Comparison of ENCODE assay signal across 17 cellular contexts in the genomic region with DNA sequence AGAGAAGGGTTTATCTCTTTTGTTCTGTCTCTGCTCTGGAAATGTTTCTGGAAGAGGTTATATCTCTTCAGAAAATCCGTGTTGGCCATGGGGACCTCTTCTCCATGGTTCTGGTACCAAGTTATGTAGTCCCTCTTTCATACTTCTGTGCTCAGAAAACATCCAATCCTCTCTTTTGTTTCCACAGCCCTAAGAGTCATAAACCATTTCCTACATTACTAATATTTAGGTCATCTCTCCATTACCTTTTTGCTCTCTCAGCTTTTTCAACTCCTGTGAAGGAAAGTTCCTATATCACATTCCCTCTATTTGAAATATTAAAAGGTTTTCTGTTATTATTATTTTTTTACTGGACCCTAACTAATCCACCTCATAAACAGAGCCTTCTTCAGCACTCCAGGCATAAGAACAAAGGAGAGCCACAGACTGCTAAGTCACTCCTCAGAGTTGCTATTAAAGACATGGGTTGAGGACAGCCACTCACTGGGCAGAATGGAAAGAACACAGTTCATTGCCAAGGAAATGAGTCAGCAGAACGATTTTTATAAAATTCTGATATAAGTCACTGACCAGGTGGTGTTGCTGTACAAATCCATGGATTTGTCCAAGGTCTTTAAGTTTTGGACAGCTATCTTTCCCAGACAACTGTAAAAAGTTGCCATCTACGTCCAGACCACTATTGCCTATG.
DNase-seq lines count a peak whose midpoint lies in the region; ATAC-seq and TF ChIP-seq lines count a peak whose summit lies in the region.
"Had no signal": no experiment of that assay in that cellular context is flagged by ENCODE, and none has a peak within 500 bp of the region (broad histone marks: within the 10 kb centered on the region; RNA-seq: fewer than 3 reads in every experiment).

No MANE protein-coding gene starts in this region.

- no peak overlapping the region for H2BK5ac ChIP-seq in IMR-90 (ENCODE audit: low read depth, low read length, poor library complexity, severe bottlenecking)

- BruUV-seq in IMR-90 (replicated peaks; lab: Mats Ljungman, UMichigan) = no TSS peak

- H3K4me3 Mint-ChIP-seq in glutamatergic neuron (ENCODE audit: unreplicated experiment) = no peak overlapping the region
- H3K4me3 Mint-ChIP-seq: activated naive CD8-positive, alpha-beta T cell; stimulated activated naive CD8-positive, alpha-beta T cell treated with anti-CD3 and anti-CD28 coated beads, Interleukin-15, amount 100 ng/mL, for 72 hours had no signal

- no peak overlapping the region for H3K9ac ChIP-seq in IMR-90 (ENCODE audit: low read depth, low read length)

- no peak overlapping the region for H2BK120ac ChIP-seq in IMR-90 (ENCODE audit: low read depth, low read length)

- no peaks in the 10 kb centered on the region for H3K4me1 Mint-ChIP-seq in glutamatergic neuron (ENCODE audit: low read depth, unreplicated experiment)
- H3K4me1 Mint-ChIP-seq: stimulated activated naive CD8-positive, alpha-beta T cell treated with anti-CD3 and anti-CD28 coated beads, Interleukin-15, amount 100 ng/mL, for 72 hours had no signal

- POLR2A ChIA-PET in IMR-90 (lab: Charles Lee; ENCODE audit: unreplicated experiment) = no interaction called here

- no CpG with 5 or more reads among the region's 3 CpGs for WGBS in IMR-90 (ENCODE audit: extremely low coverage in 2 of 2, insufficient read length in 1 of 2), 2 experiments

- in situ Hi-C loops in IMR-90 (cut with MboI; ENCODE audit: low sequenced_read_pairs) = no loop called here

- no peak overlapping the region for H4K91ac ChIP-seq in IMR-90 (ENCODE audit: insufficient read depth, low read depth, low read length)

- no peaks in the 10 kb centered on the region for H3K4me1 ChIP-seq in IMR-90 (ENCODE audit: control insufficient read depth, insufficient read depth, low read length)
- H3K4me1 ChIP-seq: heart right ventricle had no signal

- intact Hi-C loops in IMR-90 (cut with micrococcal nuclease) = no loop called here

- H3K56ac ChIP-seq in IMR-90 (ENCODE audit: extremely low read depth, insufficient read depth, low read length) = no peak overlapping the region

- no peak overlapping the region for H4K5ac ChIP-seq in IMR-90 (ENCODE audit: low read depth, low read length)

- no peak overlapping the region for H2AFZ ChIP-seq in IMR-90 (replicated peaks; ENCODE audit: low read length, poor library complexity)

- no peak overlapping the region for H3K23ac ChIP-seq in IMR-90 (ENCODE audit: low read depth, low read length)

- H2BK15ac ChIP-seq in IMR-90 (ENCODE audit: low read depth, low read length) = no peak overlapping the region

- no peak overlapping the region for H2AK9ac ChIP-seq in IMR-90 (replicated peaks; ENCODE audit: low read depth, low read length, poor library complexity)

- no peak overlapping the region for H3K4me3 ChIP-seq in IMR-90 (ENCODE audit: insufficient read depth, low read depth, low read length)
- H3K4me3 ChIP-seq: heart right ventricle, MG63 had no signal

- no peak overlapping the region for H3K4ac ChIP-seq in IMR-90 (ENCODE audit: low read depth, low read length)

- TF ChIP-seq RAD21 in IMR-90 (IDR thresholded peaks at IDR 0.05; ENCODE audit: low read length) = no peak

- H4K8ac ChIP-seq in IMR-90 (ENCODE audit: low read depth in 2 of 2, low read length in 2 of 2) = no peak overlapping the region

- no peak for TF ChIP-seq POLR2A in IMR-90 (IDR thresholded peaks at IDR 0.05; ENCODE audit: low read depth, low read length)

- no peaks in the 10 kb centered on the region for H3K9me3 Mint-ChIP-seq in glutamatergic neuron (ENCODE audit: unreplicated experiment)

- ATAC-seq in IMR-90 (ENCODE audit: low read depth) = no peak
- ATAC-seq: heart right ventricle; stimulated activated naive CD8-positive, alpha-beta T cell treated with anti-CD3 and anti-CD28 coated beads, Interleukin-15, amount 100 ng/mL, for 72 hours had no signal

- H3K9me3 ChIP-seq in IMR-90 (ENCODE audit: control insufficient read depth, insufficient read depth, low read length) = no peaks in the 10 kb centered on the region
- H3K9me3 ChIP-seq: heart right ventricle, MG63 had no signal

- no peaks in the 10 kb centered on the region for H4K20me1 ChIP-seq in IMR-90 (ENCODE audit: insufficient read depth, low read length)

- dilution Hi-C loops in IMR-90 (cut with HindIII; ENCODE audit: low sequenced_read_pairs, unreplicated experiment) = no loop called here

- H3K36me3 ChIP-seq in IMR-90 (ENCODE audit: control insufficient read depth, insufficient read depth, low read length) = no peaks in the 10 kb centered on the region
- H3K36me3 ChIP-seq: heart right ventricle, MG63 had no signal

- no peak overlapping the region for H2BK20ac ChIP-seq in IMR-90 (ENCODE audit: low read depth, low read length)

- no peaks in the 10 kb centered on the region for H3K36me3 Mint-ChIP-seq in glutamatergic neuron (ENCODE audit: unreplicated experiment)
- H3K36me3 Mint-ChIP-seq: activated naive CD8-positive, alpha-beta T cell had no signal

- no peak overlapping the region for H3K27ac ChIP-seq in IMR-90 (ENCODE audit: insufficient read depth, low read length)
- H3K27ac ChIP-seq: heart right ventricle had no signal

- no peak overlapping the region for H3K4me2 ChIP-seq in IMR-90 (ENCODE audit: low read depth, low read length)

- H2AK5ac ChIP-seq in IMR-90 (ENCODE audit: low read depth, low read length) = no peak overlapping the region

- no peak overlapping the region for H3K18ac ChIP-seq in IMR-90 (ENCODE audit: low read depth, low read length)

- H3K9me1 ChIP-seq in IMR-90 (ENCODE audit: insufficient read depth, low read length) = no peaks in the 10 kb centered on the region

- DNase-seq in IMR-90 (peak; percentile 3), astrocyte of the hippocampus (ENCODE audit: low read depth, low spot score) (peak; percentile 61), fibroblast of peridontal ligament (ENCODE audit: extremely low read depth) (peak; percentile 42), stromal cell of bone marrow (ENCODE audit: low read depth) (peak; percentile 42), glutamatergic neuron (no peak)
- DNase-seq in stimulated activated CD4-positive, alpha-beta T cell treated with anti-CD3 and anti-CD28 coated beads, Interleukin-12 subunit alpha, Interleukin-12 subunit beta, amount 100 ng/mL, for 4 hours = no peak
- DNase-seq in stimulated activated CD4-positive, alpha-beta T cell treated with anti-CD3 and anti-CD28 coated beads, Interleukin-4, amount 100 ng/mL, for 24 hours = no peak
- DNase-seq: erythroblast; heart right ventricle; MG63; NCI-H146; NCI-H2171; NCI-H526 treated with DMSO at 0.1 percent for 48 hours; stimulated activated CD4-positive, alpha-beta T cell treated with anti-CD3 and anti-CD28 coated beads, Interleukin-4, amount 100 ng/mL, for 4 hours; stimulated activated naive CD8-positive, alpha-beta T cell treated with anti-CD3 and anti-CD28 coated beads, Interleukin-15, amount 100 ng/mL, for 72 hours; trophoblast cell had no signal

- no peak for TF ChIP-seq CTCF in IMR-90 (conservative IDR thresholded peaks at IDR 0.05; ENCODE audit: low read depth, low read length)
- TF ChIP-seq CTCF in glutamatergic neuron (IDR thresholded peaks at IDR 0.05; ENCODE audit: partially characterized antibody, unreplicated experiment) = no peak

- H3K27me3 ChIP-seq in IMR-90 (ENCODE audit: control insufficient read depth, insufficient read depth, low read length) = no peaks in the 10 kb centered on the region
- H3K27me3 ChIP-seq: MG63 had no signal

- no peak overlapping the region for H3K14ac ChIP-seq in IMR-90 (replicated peaks; ENCODE audit: low read depth, low read length)

- no peaks in the 10 kb centered on the region for H3K79me1 ChIP-seq in IMR-90 (ENCODE audit: low read depth in 1 of 2, low read length in 2 of 2)

- no peaks in the 10 kb centered on the region for H3K27me3 Mint-ChIP-seq in glutamatergic neuron (ENCODE audit: unreplicated experiment)
- H3K27me3 Mint-ChIP-seq: activated naive CD8-positive, alpha-beta T cell; stimulated activated naive CD8-positive, alpha-beta T cell treated with anti-CD3 and anti-CD28 coated beads, Interleukin-15, amount 100 ng/mL, for 72 hours had no signal

- CTCF ChIA-PET in IMR-90 (lab: Yijun Ruan, JAX) = no interaction called here

- H3K27ac Mint-ChIP-seq in glutamatergic neuron (ENCODE audit: unreplicated experiment) = no peak overlapping the region
- H3K27ac Mint-ChIP-seq: activated naive CD8-positive, alpha-beta T cell; stimulated activated naive CD8-positive, alpha-beta T cell treated with anti-CD3 and anti-CD28 coated beads, Interleukin-15, amount 100 ng/mL, for 72 hours had no signal

TF ChIP-seq in IMR-90, 13 proteins besides CTCF, POLR2A, EP300 and RAD21 (continues in another document):
- TF ChIP-seq CHD1 (IDR thresholded peaks at IDR 0.05; ENCODE audit: low read depth, low read length) (no peak), BHLHE40 (IDR thresholded peaks at IDR 0.05; ENCODE audit: low read depth, low read length) (no peak), CEBPB (IDR thresholded peaks at IDR 0.05; ENCODE audit: low read depth, low read length) (no peak), MAZ (IDR thresholded peaks at IDR 0.05; ENCODE audit: borderline replicate concordance, low read depth, low read length) (no peak), MXI1 (IDR thresholded peaks at IDR 0.05; ENCODE audit: borderline replicate concordance, low read depth, low read length) (no peak), NFE2L2 (IDR thresholded peaks at IDR 0.05; ENCODE audit: low read depth, low read length) (no peak), FOS (IDR thresholded peaks at IDR 0.05; ENCODE audit: low read depth, low read length) (no peak), SMC3 (IDR thresholded peaks at IDR 0.05; ENCODE audit: low read depth, low read length) (no peak), RCOR1 (IDR thresholded peaks at IDR 0.05; ENCODE audit: insufficient replicate concordance, low read length) (no peak), RFX5 (IDR thresholded peaks at IDR 0.05; ENCODE audit: low read depth, low read length) (no peak), MAFK (IDR thresholded peaks at IDR 0.05; ENCODE audit: low read depth, low read length) (no peak)
- TF ChIP-seq, protein P1, sequence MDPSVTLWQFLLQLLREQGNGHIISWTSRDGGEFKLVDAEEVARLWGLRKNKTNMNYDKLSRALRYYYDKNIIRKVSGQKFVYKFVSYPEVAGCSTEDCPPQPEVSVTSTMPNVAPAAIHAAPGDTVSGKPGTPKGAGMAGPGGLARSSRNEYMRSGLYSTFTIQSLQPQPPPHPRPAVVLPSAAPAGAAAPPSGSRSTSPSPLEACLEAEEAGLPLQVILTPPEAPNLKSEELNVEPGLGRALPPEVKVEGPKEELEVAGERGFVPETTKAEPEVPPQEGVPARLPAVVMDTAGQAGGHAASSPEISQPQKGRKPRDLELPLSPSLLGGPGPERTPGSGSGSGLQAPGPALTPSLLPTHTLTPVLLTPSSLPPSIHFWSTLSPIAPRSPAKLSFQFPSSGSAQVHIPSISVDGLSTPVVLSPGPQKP (IDR thresholded peaks at IDR 0.05; ENCODE audit: borderline replicate concordance, low read depth, low read length) = no peak

Comparison
In these comparisons a context has a peak if more than half of its experiments do, and no peak if none do; other contexts are left out.
1. DNase-seq: peak in IMR-90 (single experiment), astrocyte of the hippocampus (single experiment), fibroblast of peridontal ligament (single experiment) and stromal cell of bone marrow (single experiment); none in glutamatergic neuron (single experiment), stimulated activated CD4-positive, alpha-beta T cell treated with anti-CD3 and anti-CD28 coated beads, Interleukin-12 subunit alpha, Interleukin-12 subunit beta, amount 100 ng/mL, for 4 hours (single experiment) and stimulated activated CD4-positive, alpha-beta T cell treated with anti-CD3 and anti-CD28 coated beads, Interleukin-4, amount 100 ng/mL, for 24 hours (single experiment).